Comparison of ENCODE assay signal across 35 cellular contexts in genomic region chr7:143965280-143965679, GRCh38. TPM values are rescaled to one million over a fixed set of nuclear protein-coding genes. Genes with fewer than 3 reads are reported as not detected.
"Had no signal": no experiment of that assay in that cellular context is flagged by ENCODE, and none has a peak within 500 bp of the region (broad histone marks: within the 10 kb centered on the region; RNA-seq: fewer than 3 reads in every experiment).

No MANE protein-coding gene starts in this region.

- H3K36me3 Mint-ChIP-seq: activated CD8-positive, alpha-beta memory T cell treated with anti-CD3 and anti-CD28 coated beads, Interleukin-2, amount 10 ng/mL, durations not matched to agents 7 days and 5 days; memory B cell; stimulated activated memory B cell treated with anti-CD40 and anti-IgM and Interleukin-4, amounts not matched to agents 10 μg/mL and 1 μg/mL and 100 μg/mL, for 72 hours had no signal

- H3K9me3 Mint-ChIP-seq: activated CD4-positive, alpha-beta T cell treated with anti-CD3 and anti-CD28 coated beads, Interleukin-2, amount 10 ng/mL, durations not matched to agents 7 days and 5 days; activated CD8-positive, alpha-beta T cell treated with anti-CD3 and anti-CD28 coated beads for 36 hours; effector memory CD8-positive, alpha-beta T cell; memory B cell; T-helper 2 cell treated with Interferon-gamma antibody and Interleukin-4, amounts not matched to agents 5 μg/mL and 100 μg/mL, for 36 hours had no signal

- H3K4me1 ChIP-seq: body of pancreas, esophagus muscularis mucosa, gastroesophageal sphincter, parathyroid adenoma, stomach, suprapubic skin, tibial nerve had no signal

- ATAC-seq: activated CD8-positive, alpha-beta memory T cell treated with anti-CD3 and anti-CD28 coated beads, Interleukin-2, amount 10 ng/mL, durations not matched to agents 7 days and 5 days; activated CD8-positive, alpha-beta T cell treated with anti-CD3 and anti-CD28 coated beads for 36 hours; activated naive CD8-positive, alpha-beta T cell treated with anti-CD3 and anti-CD28 coated beads, Interleukin-2, amount 50 U/mL, for 24 hours; body of pancreas; effector memory CD8-positive, alpha-beta T cell; gastroesophageal sphincter; left cardiac atrium; right cardiac atrium; stimulated activated memory B cell treated with anti-CD40 and anti-IgM and Interleukin-4, amounts not matched to agents 10 μg/mL and 1 μg/mL and 100 μg/mL, for 72 hours had no signal

- H3K4me3 Mint-ChIP-seq: activated CD4-positive, alpha-beta T cell treated with anti-CD3 and anti-CD28 coated beads, Interleukin-2, amount 10 ng/mL, durations not matched to agents 7 days and 5 days; activated CD8-positive, alpha-beta memory T cell treated with anti-CD3 and anti-CD28 coated beads, Interleukin-2, amount 10 ng/mL, durations not matched to agents 7 days and 5 days; activated CD8-positive, alpha-beta T cell treated with anti-CD3 and anti-CD28 coated beads for 36 hours; activated naive CD8-positive, alpha-beta T cell treated with anti-CD3 and anti-CD28 coated beads, Interleukin-2, amount 50 U/mL, for 24 hours; effector memory CD8-positive, alpha-beta T cell; memory B cell; stimulated activated memory B cell treated with anti-CD40 and anti-IgM and Interleukin-4, amounts not matched to agents 10 μg/mL and 1 μg/mL and 100 μg/mL, for 72 hours; T-helper 2 cell treated with Interferon-gamma antibody and Interleukin-4, amounts not matched to agents 5 μg/mL and 100 μg/mL, for 36 hours had no signal

- H3K9me3 ChIP-seq: body of pancreas, esophagus muscularis mucosa, gastroesophageal sphincter, stomach, suprapubic skin, tibial nerve had no signal

- H3K79me2 ChIP-seq: parathyroid adenoma had no signal

- DNase-seq: activated CD4-positive, alpha-beta T cell treated with anti-CD3 and anti-CD28 coated beads, Interleukin-2, amount 10 ng/mL, durations not matched to agents 7 days and 5 days; activated CD4-positive, CD25-positive, alpha-beta regulatory T cell treated with anti-CD3 and anti-CD28 coated beads, Interleukin-2, amount 50 U/mL, for 72 hours; activated CD8-positive, alpha-beta memory T cell treated with anti-CD3 and anti-CD28 coated beads, Interleukin-2, amount 10 ng/mL, durations not matched to agents 7 days and 5 days; activated CD8-positive, alpha-beta T cell treated with anti-CD3 and anti-CD28 coated beads for 36 hours; activated gamma-delta T cell; activated naive CD4-positive, alpha-beta T cell treated with anti-CD3 and anti-CD28 coated beads, Interleukin-2, amount 50 U/mL, for 16 hours; activated naive CD8-positive, alpha-beta T cell treated with anti-CD3 and anti-CD28 coated beads, Interleukin-2, amount 50 U/mL, for 24 hours; activated T-cell treated with anti-CD3 and anti-CD28 coated beads for 4 hours; anterior cingulate cortex; body of pancreas; caudate nucleus; dorsolateral prefrontal cortex; effector memory CD8-positive, alpha-beta T cell; head of caudate nucleus; islet precursor cell; left cardiac atrium; nucleus accumbens; right cardiac atrium; stomach had no signal

- H3K27ac Mint-ChIP-seq: activated CD4-positive, alpha-beta T cell treated with anti-CD3 and anti-CD28 coated beads, Interleukin-2, amount 10 ng/mL, durations not matched to agents 7 days and 5 days; activated CD8-positive, alpha-beta memory T cell treated with anti-CD3 and anti-CD28 coated beads, Interleukin-2, amount 10 ng/mL, durations not matched to agents 7 days and 5 days; activated CD8-positive, alpha-beta T cell treated with anti-CD3 and anti-CD28 coated beads for 36 hours; activated naive CD8-positive, alpha-beta T cell treated with anti-CD3 and anti-CD28 coated beads, Interleukin-2, amount 50 U/mL, for 24 hours; effector memory CD8-positive, alpha-beta T cell; memory B cell; stimulated activated memory B cell treated with anti-CD40 and anti-IgM and Interleukin-4, amounts not matched to agents 10 μg/mL and 1 μg/mL and 100 μg/mL, for 72 hours; T-helper 2 cell treated with Interferon-gamma antibody and Interleukin-4, amounts not matched to agents 5 μg/mL and 100 μg/mL, for 36 hours had no signal

- H3K36me3 ChIP-seq: esophagus muscularis mucosa, gastroesophageal sphincter, stomach, suprapubic skin, tibial nerve had no signal

- H3K4me1 Mint-ChIP-seq: activated CD4-positive, alpha-beta T cell treated with anti-CD3 and anti-CD28 coated beads, Interleukin-2, amount 10 ng/mL, durations not matched to agents 7 days and 5 days; activated CD8-positive, alpha-beta memory T cell treated with anti-CD3 and anti-CD28 coated beads, Interleukin-2, amount 10 ng/mL, durations not matched to agents 7 days and 5 days; activated naive CD8-positive, alpha-beta T cell treated with anti-CD3 and anti-CD28 coated beads, Interleukin-2, amount 50 U/mL, for 24 hours; memory B cell; stimulated activated memory B cell treated with anti-CD40 and anti-IgM and Interleukin-4, amounts not matched to agents 10 μg/mL and 1 μg/mL and 100 μg/mL, for 72 hours had no signal

- H3K27ac ChIP-seq: body of pancreas, dorsolateral prefrontal cortex, esophagus muscularis mucosa, gastroesophageal sphincter, parathyroid adenoma, stomach, suprapubic skin, tibial nerve, VCaP had no signal

- H3K4me3 ChIP-seq: body of pancreas, dorsolateral prefrontal cortex, esophagus muscularis mucosa, gastroesophageal sphincter, stomach, suprapubic skin, tibial nerve had no signal

- H2AFZ ChIP-seq: parathyroid adenoma had no signal

- FAIRE-seq: colon, urothelium cell line had no signal

- H3K27me3 ChIP-seq: body of pancreas, dorsolateral prefrontal cortex, esophagus muscularis mucosa, gastroesophageal sphincter, stomach, suprapubic skin, tibial nerve had no signal

- H3K9ac ChIP-seq: parathyroid adenoma had no signal

RNA-seq across cellular contexts. Expression of gene OR2F1, which starts 10.6 kb away (rescaled TPM):
- total RNA-seq: activated CD4-positive, alpha-beta T cell treated with anti-CD3 and anti-CD28 coated beads, Interleukin-2, amount 10 ng/mL, durations not matched to agents 7 days and 5 days; activated CD8-positive, alpha-beta memory T cell treated with anti-CD3 and anti-CD28 coated beads, Interleukin-2, amount 10 ng/mL, durations not matched to agents 7 days and 5 days; activated CD8-positive, alpha-beta T cell treated with anti-CD3 and anti-CD28 coated beads for 36 hours; body of pancreas; esophagus muscularis mucosa; gastroesophageal sphincter; left cardiac atrium; lower leg skin; pulmonary artery endothelial cell; right cardiac atrium; skeletal muscle tissue; suprapubic skin; tibial nerve had no signal
- polyA plus RNA-seq: neural cell, right cardiac atrium, stomach had no signal

RNA-seq across cellular contexts. Expression of gene OR2F2, which starts 30.2 kb away (rescaled TPM):
- total RNA-seq: activated CD4-positive, alpha-beta T cell treated with anti-CD3 and anti-CD28 coated beads, Interleukin-2, amount 10 ng/mL, durations not matched to agents 7 days and 5 days; activated CD8-positive, alpha-beta memory T cell treated with anti-CD3 and anti-CD28 coated beads, Interleukin-2, amount 10 ng/mL, durations not matched to agents 7 days and 5 days; activated CD8-positive, alpha-beta T cell treated with anti-CD3 and anti-CD28 coated beads for 36 hours; body of pancreas; dorsolateral prefrontal cortex; esophagus muscularis mucosa; gastroesophageal sphincter; left cardiac atrium; lower leg skin; mononuclear cell; pulmonary artery endothelial cell; right cardiac atrium; skeletal muscle tissue; stomach; suprapubic skin; tibial nerve had no signal
- polyA plus RNA-seq: neural cell, right cardiac atrium, stomach had no signal

RNA-seq across cellular contexts. Expression of gene OR6B1, which starts 34.8 kb away (rescaled TPM):
- total RNA-seq: activated CD4-positive, alpha-beta T cell treated with anti-CD3 and anti-CD28 coated beads, Interleukin-2, amount 10 ng/mL, durations not matched to agents 7 days and 5 days; activated CD8-positive, alpha-beta memory T cell treated with anti-CD3 and anti-CD28 coated beads, Interleukin-2, amount 10 ng/mL, durations not matched to agents 7 days and 5 days; activated CD8-positive, alpha-beta T cell treated with anti-CD3 and anti-CD28 coated beads for 36 hours; body of pancreas; esophagus muscularis mucosa; gastroesophageal sphincter; left cardiac atrium; lower leg skin; pulmonary artery endothelial cell; right cardiac atrium; skeletal muscle tissue; stomach; suprapubic skin; tibial nerve had no signal
- polyA plus RNA-seq: neural cell, right cardiac atrium, stomach had no signal
